In the genomic region with DNA sequence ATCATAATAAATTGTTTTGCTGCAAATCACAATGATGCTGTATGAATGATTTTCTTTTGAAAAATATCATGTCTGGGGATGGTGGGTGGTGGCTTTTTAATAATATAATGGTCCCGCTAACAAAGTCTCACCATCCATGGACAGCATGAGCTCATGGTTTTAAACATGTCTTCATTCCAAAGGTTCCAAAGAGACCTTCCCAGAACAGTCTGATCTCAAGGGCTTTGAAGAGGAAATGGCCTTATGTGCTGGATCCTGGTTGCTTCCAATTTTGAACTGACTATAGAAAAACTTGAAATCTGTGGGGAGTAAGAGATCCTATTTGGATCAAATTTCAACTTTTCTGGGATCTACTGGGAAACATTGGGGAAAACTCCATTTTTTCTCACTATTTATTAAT, we compare ENCODE assay signal across 18 cellular contexts.
DNase-seq lines count a peak whose midpoint lies in the region; ATAC-seq and TF ChIP-seq lines count a peak whose summit lies in the region.
"Had no signal": no experiment of that assay in that cellular context is flagged by ENCODE, and none has a peak within 500 bp of the region (broad histone marks: within the 10 kb centered on the region; RNA-seq: fewer than 3 reads in every experiment).

No MANE protein-coding gene starts in this region.

- 73 to 85% (median 78%) methylated on average over 1 of the region's 1 CpG for WGBS in heart left ventricle, 4 donors
- WGBS in right cardiac atrium: 84% methylated on average over 1 of the region's 1 CpG

- H3K27me3 ChIP-seq in heart left ventricle (peaks cover 0 to 4% (median 0%) of the 10 kb centered on the region in 9 donors), right cardiac atrium (ENCODE audit: control insufficient read depth, insufficient read depth) (no peaks in the 10 kb centered on the region), left ventricle myocardium inferior (ENCODE audit: low read depth) (no peaks in the 10 kb centered on the region), subcutaneous abdominal adipose tissue (ENCODE audit: control insufficient read depth in 5 of 5, insufficient read depth in 4 of 5, low read length in 5 of 5) (no peaks in the 10 kb centered on the region)
- H3K27me3 ChIP-seq: BLaER1 treated with 17β-estradiol and CSF1 and Interleukin-3, amounts not matched to agents 10 nM and 100 nM had no signal

- ATAC-seq in Right ventricle myocardium inferior: peak; percentile 66
- ATAC-seq in heart left ventricle: peak in 3 of 4 donors; percentile 36 to 73 (median 50)
- ATAC-seq in right cardiac atrium: no peak
- ATAC-seq: A549; CD8-positive, alpha-beta T cell had no signal

- TF ChIP-seq CTCF in heart left ventricle (IDR thresholded peaks at IDR 0.05) (no peak), left ventricle myocardium inferior (IDR thresholded peaks at IDR 0.05; ENCODE audit: borderline replicate concordance) (no peak)

- no peak overlapping the region for H3K9ac ChIP-seq in subcutaneous abdominal adipose tissue (ENCODE audit: low read length in 5 of 5)
- H3K9ac ChIP-seq: BLaER1 treated with 17β-estradiol and CSF1 and Interleukin-3, amounts not matched to agents 10 nM and 100 nM had no signal

- peak overlapping the region in 3 of 12 donors; percentile 1 to 19 (median 5) for H3K27ac ChIP-seq in heart left ventricle
- no peak overlapping the region for H3K27ac ChIP-seq in right cardiac atrium (ENCODE audit: low read length)
- H3K27ac ChIP-seq in left ventricle myocardium inferior (replicated peaks): peak overlapping the region; percentile 45
- peak overlapping the region; percentile 56 for H3K27ac ChIP-seq in subcutaneous abdominal adipose tissue (ENCODE audit: low read depth, low read length)
- H3K27ac ChIP-seq: 22Rv1; A549; BLaER1 treated with 17β-estradiol and CSF1 and Interleukin-3, amounts not matched to agents 10 nM and 100 nM; C4-2B had no signal

- H3K9me3 ChIP-seq in heart left ventricle: no peaks in the 10 kb centered on the region
- no peaks in the 10 kb centered on the region for H3K9me3 ChIP-seq in right cardiac atrium (ENCODE audit: control insufficient read depth, low read length)
- H3K9me3 ChIP-seq in left ventricle myocardium inferior (replicated peaks): no peaks in the 10 kb centered on the region
- no peaks in the 10 kb centered on the region for H3K9me3 ChIP-seq in subcutaneous abdominal adipose tissue (ENCODE audit: control insufficient read depth in 5 of 5, low read length in 5 of 5)
- H3K9me3 ChIP-seq: A549; BLaER1 treated with 17β-estradiol and CSF1 and Interleukin-3, amounts not matched to agents 10 nM and 100 nM; Caco-2 had no signal

- H3K4me3 ChIP-seq in heart left ventricle (no peak overlapping the region), right cardiac atrium (ENCODE audit: low read length) (no peak overlapping the region), left ventricle myocardium inferior (no peak overlapping the region), subcutaneous abdominal adipose tissue (ENCODE audit: low read depth in 1 of 5, low read length in 5 of 5) (no peak overlapping the region)
- H3K4me3 ChIP-seq: A549; BLaER1 treated with 17β-estradiol and CSF1 and Interleukin-3, amounts not matched to agents 10 nM and 100 nM had no signal

- H3K4me1 ChIP-seq in heart left ventricle: peaks cover 0 to 39% (median 2%) of the 10 kb centered on the region in 12 donors
- peaks cover 4% of the 10 kb centered on the region for H3K4me1 ChIP-seq in right cardiac atrium (ENCODE audit: control insufficient read depth, insufficient read depth, low read length)
- peaks cover 6% of the 10 kb centered on the region for H3K4me1 ChIP-seq in left ventricle myocardium inferior
- H3K4me1 ChIP-seq in subcutaneous abdominal adipose tissue (ENCODE audit: control insufficient read depth in 5 of 5, insufficient read depth in 5 of 5, low read length in 5 of 5): peaks cover 4 to 57% (median 44%) of the 10 kb centered on the region in 5 donors
- H3K4me1 ChIP-seq: A549, Caco-2 had no signal

- DNase-seq in Right ventricle myocardium inferior (ENCODE audit: missing footprints) (no peak), cardiac septum (ENCODE audit: low spot score) (no peak), heart left ventricle (no peak), right cardiac atrium (no peak), left ventricle myocardium inferior (no peak), NCI-H1105 treated with DMSO at 0.1 percent for 48 hours (lab: John Stamatoyannopoulos, UW) (no peak)
- DNase-seq: AML-193; Caco-2; Calu3; CD4-positive, alpha-beta T cell; CD8-positive, alpha-beta T cell; DMS79 treated with DMSO at 0.1 percent for 48 hours; GF-D8 had no signal

- H3K36me3 ChIP-seq in heart left ventricle (no peaks in the 10 kb centered on the region), left ventricle myocardium inferior (no peaks in the 10 kb centered on the region), subcutaneous abdominal adipose tissue (ENCODE audit: control insufficient read depth in 5 of 5, insufficient read depth in 5 of 5, low read length in 5 of 5) (no peaks in the 10 kb centered on the region)
- H3K36me3 ChIP-seq: BLaER1 treated with 17β-estradiol and CSF1 and Interleukin-3, amounts not matched to agents 10 nM and 100 nM had no signal

- no peak for TF ChIP-seq POLR2A in heart left ventricle (IDR thresholded peaks at IDR 0.05)

- intact Hi-C loops in Right ventricle myocardium inferior (cut with DNase I) (no loop called here), cardiac septum (cut with DNase I) (no loop called here), heart left ventricle (cut with DNase I) (loop anchor here in 1 of 10 donors (10.0 kb wide), 1 partner anchor 125 kb away; the partner anchor contains the start of gene ADAMTS12), right cardiac atrium (cut with DNase I) (no loop called here), left ventricle myocardium inferior (cut with micrococcal nuclease) (no loop called here)

Comparison
In these comparisons a context has a peak if more than half of its experiments do, and no peak if none do; other contexts are left out.
1. ATAC-seq: peak in Right ventricle myocardium inferior (single experiment) and heart left ventricle (3 of 4); none in right cardiac atrium (0 of 2).